Comparison of ENCODE assay signal across 8 cellular contexts in the genomic region with DNA sequence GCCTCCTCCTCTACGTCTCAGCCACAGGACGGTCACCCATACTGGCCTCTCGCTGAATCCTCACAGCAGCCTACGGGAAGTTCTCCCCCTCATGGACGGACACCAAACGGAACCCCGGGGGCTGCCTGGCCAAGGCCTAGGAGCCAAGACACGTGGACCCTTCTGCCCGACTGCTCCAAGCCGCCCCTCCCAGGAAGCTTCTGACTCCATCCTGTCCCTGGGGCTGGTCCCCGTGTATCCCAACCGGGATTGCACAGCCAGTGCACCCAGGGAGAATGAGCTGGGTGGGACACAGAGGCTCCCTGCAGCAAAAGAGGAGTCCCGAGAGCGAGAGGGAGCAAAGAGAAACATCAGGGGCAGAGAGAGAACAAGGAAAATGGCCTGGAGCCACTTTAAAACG. TPM values are rescaled to one million over a fixed set of nuclear protein-coding genes. Genes with fewer than 3 reads are reported as not detected.
DNase-seq lines count a peak whose midpoint lies in the region; ATAC-seq and TF ChIP-seq lines count a peak whose summit lies in the region.

No MANE protein-coding gene starts in this region.

- peak overlapping the region; percentile 98 to 100 (median 98) for H3K27ac Mint-ChIP-seq in CD4-positive, CD25-positive, alpha-beta regulatory T cell
- H3K27ac Mint-ChIP-seq in natural killer cell: peak overlapping the region; percentile 91 to 95

- H3K9me3 ChIP-seq in CD4-positive, CD25-positive, alpha-beta regulatory T cell (ENCODE audit: control insufficient read depth in 2 of 2, low read length in 2 of 2): no peaks in the 10 kb centered on the region
- no peaks in the 10 kb centered on the region for H3K9me3 ChIP-seq in Karpas-422 (ENCODE audit: low read length)
- H3K9me3 ChIP-seq in ascending aorta: no peaks in the 10 kb centered on the region

- H3K36me3 ChIP-seq in CD4-positive, CD25-positive, alpha-beta regulatory T cell (ENCODE audit: control insufficient read depth, insufficient read depth, low read length): no peaks in the 10 kb centered on the region
- H3K36me3 ChIP-seq in Karpas-422 (ENCODE audit: insufficient read depth, low read length) (no peaks in the 10 kb centered on the region), ascending aorta (no peaks in the 10 kb centered on the region)

- H3K4me3 ChIP-seq in CD4-positive, CD25-positive, alpha-beta regulatory T cell (ENCODE audit: low read depth, low read length): peak overlapping the region; percentile 96
- peak overlapping the region; percentile 83 for H3K4me3 ChIP-seq in Karpas-422 (ENCODE audit: low read length)
- H3K4me3 ChIP-seq in ascending aorta: peak overlapping the region in 1 of 2 donors; percentile 98

- peaks cover 82% of the 10 kb centered on the region for H3K79me2 ChIP-seq in Karpas-422 (ENCODE audit: low read length)

- peak overlapping the region; percentile 90 for H3K9ac ChIP-seq in Karpas-422 (ENCODE audit: low read length)

- DNase-seq in CD4-positive, CD25-positive, alpha-beta regulatory T cell: peak in 1 of 3 donors; percentile 38
- DNase-seq in Karpas-422 (no peak), ascending aorta (ENCODE audit: low spot score in 2 of 2) (no peak), natural killer cell (no peak), iPS-NIHi7 (ENCODE audit: extremely low spot score) (no peak), putamen (ENCODE audit: low spot score) (no peak)

- H3K4me3 Mint-ChIP-seq in CD4-positive, CD25-positive, alpha-beta regulatory T cell: peak overlapping the region; percentile 97 to 100 (median 100)
- peak overlapping the region; percentile 99 for H3K4me3 Mint-ChIP-seq in natural killer cell

- peaks cover 13% of the 10 kb centered on the region for H3K27me3 Mint-ChIP-seq in CD4-positive, CD25-positive, alpha-beta regulatory T cell
- no peaks in the 10 kb centered on the region for H3K27me3 Mint-ChIP-seq in natural killer cell (ENCODE audit: low read depth in 2 of 2)

- peak overlapping the region; percentile 91 for H3K4me2 ChIP-seq in Karpas-422 (ENCODE audit: low read depth, low read length, poor library complexity, severe bottlenecking)

- no peak for ATAC-seq in CD4-positive, CD25-positive, alpha-beta regulatory T cell (ENCODE audit: low read depth in 2 of 2)
- ATAC-seq in natural killer cell (no peak), HG03196 (IDR thresholded peaks at IDR 0.05; ENCODE audit: unreplicated experiment) (no peak), GM21723 (IDR thresholded peaks at IDR 0.05; ENCODE audit: unreplicated experiment) (no peak)

- peaks cover 6 to 43% (median 28%) of the 10 kb centered on the region in 4 donors for H3K4me1 Mint-ChIP-seq in CD4-positive, CD25-positive, alpha-beta regulatory T cell
- H3K4me1 Mint-ChIP-seq in natural killer cell: peaks cover 59 to 73% of the 10 kb centered on the region in 2 donors

- peak overlapping the region; percentile 90 for H3K27ac ChIP-seq in CD4-positive, CD25-positive, alpha-beta regulatory T cell (ENCODE audit: insufficient read depth, low read length, poor library complexity, severe bottlenecking)
- H3K27ac ChIP-seq in Karpas-422 (ENCODE audit: low read length) (peak overlapping the region; percentile 82), ascending aorta (peak overlapping the region; percentile 3 to 18)

- H3K36me3 Mint-ChIP-seq in CD4-positive, CD25-positive, alpha-beta regulatory T cell: peaks cover 43% of the 10 kb centered on the region
- peaks cover 7% of the 10 kb centered on the region for H3K36me3 Mint-ChIP-seq in natural killer cell

- H4K20me1 ChIP-seq in Karpas-422 (ENCODE audit: insufficient read depth, low read depth, low read length): no peaks in the 10 kb centered on the region

- peaks cover 52% of the 10 kb centered on the region for H3K4me1 ChIP-seq in CD4-positive, CD25-positive, alpha-beta regulatory T cell (ENCODE audit: control insufficient read depth, insufficient read depth, low read length, poor library complexity, severe bottlenecking)
- H3K4me1 ChIP-seq in Karpas-422 (ENCODE audit: low read length) (peaks cover 62% of the 10 kb centered on the region), ascending aorta (peaks cover 2 to 7% of the 10 kb centered on the region in 2 donors)

- no peaks in the 10 kb centered on the region for H3K9me2 ChIP-seq in Karpas-422 (replicated peaks; ENCODE audit: insufficient read depth, low read length)

- peaks cover 0 to 2% (median 0%) of the 10 kb centered on the region in 7 donors for H3K9me3 Mint-ChIP-seq in CD4-positive, CD25-positive, alpha-beta regulatory T cell
- H3K9me3 Mint-ChIP-seq in natural killer cell: no peaks in the 10 kb centered on the region

- TF ChIP-seq CTCF in ascending aorta (IDR thresholded peaks at IDR 0.05) (no peak), natural killer cell (IDR thresholded peaks at IDR 0.05) (no peak)

- H3K27me3 ChIP-seq in CD4-positive, CD25-positive, alpha-beta regulatory T cell (ENCODE audit: control insufficient read depth, insufficient read depth, low read length): no peaks in the 10 kb centered on the region
- H3K27me3 ChIP-seq in Karpas-422 (ENCODE audit: low read length): no peaks in the 10 kb centered on the region
- H3K27me3 ChIP-seq in ascending aorta: no peaks in the 10 kb centered on the region

- intact Hi-C loops in ascending aorta (cut with DNase I) (no loop called here), natural killer cell (cut with micrococcal nuclease) (loop anchor here (5.0 kb wide), 1 partner anchor 134 kb away; no protein-coding TSS in a partner anchor)

- H2AFZ ChIP-seq in Karpas-422 (ENCODE audit: low read length): no peak overlapping the region

RNA-seq across cellular contexts. Expression of gene FAM78A, which starts 3.2 kb away (rescaled TPM):
- 95.6 TPM for total RNA-seq in CD4-positive, CD25-positive, alpha-beta regulatory T cell
- polyA plus RNA-seq in CD4-positive, CD25-positive, alpha-beta regulatory T cell: 10 to 100 TPM; 16.6 to 23.0 (median 17.7) TPM
- total RNA-seq in Karpas-422 (2014; rRNA removed; shearing (Covaris generic); ENCODE audit: low replicate concordance): 31.6 and 43.9 TPM in 2 replicates
- 6.2 TPM for total RNA-seq in ascending aorta
- 10 to 100 TPM; 57.6 to 91.7 (median 88.3) TPM for total RNA-seq in natural killer cell

RNA-seq across cellular contexts. Expression of gene PLPP7, which starts 16.4 kb away (rescaled TPM):
- total RNA-seq in CD4-positive, CD25-positive, alpha-beta regulatory T cell: not detected
- polyA plus RNA-seq in CD4-positive, CD25-positive, alpha-beta regulatory T cell: not detected
- not detected in 2 replicates for total RNA-seq in Karpas-422 (2014; rRNA removed; shearing (Covaris generic); ENCODE audit: low replicate concordance)
- total RNA-seq in ascending aorta: 15.8 TPM
- total RNA-seq in natural killer cell: under 1 TPM; 0.28 to 0.59 (median 0.34) TPM

Comparison
In these comparisons a context has a peak if more than half of its experiments do, and no peak if none do; other contexts are left out.
1. H3K27ac ChIP-seq: peak in every context shown above with its lines; median percentile 90 in CD4-positive, CD25-positive, alpha-beta regulatory T cell; 82 in Karpas-422; 10 in ascending aorta.
2. RNA of gene PLPP7, which starts 16.4 kb away (total RNA-seq): 15.8 TPM in ascending aorta (single experiment); 0.28 to 0.59 TPM in natural killer cell, not detected in CD4-positive, CD25-positive, alpha-beta regulatory T cell (single experiment) and not detected in Karpas-422; every median in the first group is over 10 times any median in the second.